Comparison of ENCODE assay signal across 36 cellular contexts in genomic region chr2:28497206-28497605, GRCh38.
"Had no signal": no experiment of that assay in that cellular context is flagged by ENCODE, and none has a peak within 500 bp of the region (broad histone marks: within the 10 kb centered on the region; RNA-seq: fewer than 3 reads in every experiment).

No MANE protein-coding gene starts in this region.

- H3K27ac ChIP-seq: ascending aorta, WERI-Rb-1 had no signal

- H3K36me3 ChIP-seq: ascending aorta, WERI-Rb-1 had no signal

- H3K9me3 ChIP-seq: ascending aorta had no signal

- H3K4me3 ChIP-seq: ascending aorta had no signal

- H3K36me3 Mint-ChIP-seq: activated CD8-positive, alpha-beta memory T cell treated with anti-CD3 and anti-CD28 coated beads, Interleukin-2, amount 10 ng/mL, durations not matched to agents 7 days and 5 days; activated naive CD4-positive, alpha-beta T cell treated with anti-CD3 and anti-CD28 coated beads, Interleukin-2, amount 50 U/mL, for 24 hours; activated naive CD8-positive, alpha-beta T cell treated with anti-CD3 and anti-CD28 coated beads, Interleukin-2, amount 10 ng/mL, durations not matched to agents 7 days and 5 days; brain; WTC11 had no signal

- H3K4me1 ChIP-seq: ascending aorta had no signal

- H3K27me3 ChIP-seq: ascending aorta had no signal

- H3K4me3 Mint-ChIP-seq: activated CD4-positive, alpha-beta memory T cell treated with anti-CD3 and anti-CD28 coated beads, Interleukin-2, amount 10 ng/mL, durations not matched to agents 7 days and 5 days; activated CD4-positive, alpha-beta T cell treated with anti-CD3 and anti-CD28 coated beads for 36 hours; activated CD4-positive, alpha-beta T cell treated with anti-CD3 and anti-CD28 coated beads, Interleukin-2, amount 10 ng/mL, durations not matched to agents 7 days and 5 days; activated CD8-positive, alpha-beta memory T cell treated with anti-CD3 and anti-CD28 coated beads, Interleukin-2, amount 10 ng/mL, durations not matched to agents 7 days and 5 days; activated CD8-positive, alpha-beta T cell treated with anti-CD3 and anti-CD28 coated beads, Interleukin-2, amount 10 ng/mL, durations not matched to agents 7 days and 5 days; activated naive CD4-positive, alpha-beta T cell treated with anti-CD3 and anti-CD28 coated beads, Interleukin-2, amount 10 ng/mL, durations not matched to agents 7 days and 5 days; activated naive CD4-positive, alpha-beta T cell treated with anti-CD3 and anti-CD28 coated beads, Interleukin-2, amount 50 U/mL, for 24 hours; activated naive CD8-positive, alpha-beta T cell; activated naive CD8-positive, alpha-beta T cell treated with anti-CD3 and anti-CD28 coated beads, Interleukin-2, amount 10 ng/mL, durations not matched to agents 7 days and 5 days; activated naive CD8-positive, alpha-beta T cell treated with anti-CD3 and anti-CD28 coated beads, Interleukin-2, amount 50 U/mL, for 24 hours; activated T-cell treated with anti-CD3 and anti-CD28 coated beads, Interleukin-2, amount 50 U/mL, for 24 hours; brain; T-helper 1 cell treated with Interleukin-12 subunit alpha and Interleukin-12 subunit beta and Interleukin-4 antibody, amounts not matched to agents 30 μg/mL and 1 μg/mL, for 36 hours; T-helper 2 cell treated with Interferon-gamma antibody and Interleukin-4, amounts not matched to agents 5 μg/mL and 100 μg/mL, for 36 hours; WTC11 had no signal

- H3K27ac Mint-ChIP-seq: activated CD4-positive, alpha-beta memory T cell treated with anti-CD3 and anti-CD28 coated beads, Interleukin-2, amount 10 ng/mL, durations not matched to agents 7 days and 5 days; activated CD4-positive, alpha-beta T cell treated with anti-CD3 and anti-CD28 coated beads for 36 hours; activated CD4-positive, alpha-beta T cell treated with anti-CD3 and anti-CD28 coated beads, Interleukin-2, amount 10 ng/mL, durations not matched to agents 7 days and 5 days; activated CD8-positive, alpha-beta memory T cell treated with anti-CD3 and anti-CD28 coated beads, Interleukin-2, amount 10 ng/mL, durations not matched to agents 7 days and 5 days; activated CD8-positive, alpha-beta T cell treated with anti-CD3 and anti-CD28 coated beads, Interleukin-2, amount 10 ng/mL, durations not matched to agents 7 days and 5 days; activated naive CD4-positive, alpha-beta T cell treated with anti-CD3 and anti-CD28 coated beads, Interleukin-2, amount 10 ng/mL, durations not matched to agents 7 days and 5 days; activated naive CD4-positive, alpha-beta T cell treated with anti-CD3 and anti-CD28 coated beads, Interleukin-2, amount 50 U/mL, for 24 hours; activated naive CD8-positive, alpha-beta T cell; activated naive CD8-positive, alpha-beta T cell treated with anti-CD3 and anti-CD28 coated beads, Interleukin-2, amount 10 ng/mL, durations not matched to agents 7 days and 5 days; activated naive CD8-positive, alpha-beta T cell treated with anti-CD3 and anti-CD28 coated beads, Interleukin-2, amount 50 U/mL, for 24 hours; activated T-cell treated with anti-CD3 and anti-CD28 coated beads, Interleukin-2, amount 50 U/mL, for 24 hours; activated T-helper 2 cell treated with anti-CD3 and anti-CD28 coated beads, Interferon-gamma antibody, Interleukin-2, Interleukin-4, amounts not matched to agents 10 μg/mL and 5 μg/mL and 100 μg/mL, durations not matched to agents 14 hours and 24 hours and 36 hours; brain; T-helper 1 cell treated with Interleukin-12 subunit alpha and Interleukin-12 subunit beta and Interleukin-4 antibody, amounts not matched to agents 30 μg/mL and 1 μg/mL, for 36 hours; T-helper 2 cell treated with Interferon-gamma antibody and Interleukin-4, amounts not matched to agents 5 μg/mL and 100 μg/mL, for 36 hours; WTC11 had no signal

- ATAC-seq: activated CD4-positive, alpha-beta T cell treated with anti-CD3 and anti-CD28 coated beads for 36 hours; activated CD4-positive, CD25-positive, alpha-beta regulatory T cell treated with anti-CD3 and anti-CD28 coated beads, Interleukin-2, amount 50 U/mL, for 24 hours; activated CD8-positive, alpha-beta memory T cell treated with anti-CD3 and anti-CD28 coated beads, Interleukin-2, amount 10 ng/mL, durations not matched to agents 7 days and 5 days; activated CD8-positive, alpha-beta T cell treated with anti-CD3 and anti-CD28 coated beads, Interleukin-2, amount 10 ng/mL, durations not matched to agents 7 days and 5 days; activated naive CD8-positive, alpha-beta T cell treated with anti-CD3 and anti-CD28 coated beads, Interleukin-2, amount 50 U/mL, for 24 hours; WTC11 had no signal

- H3K27me3 Mint-ChIP-seq: activated CD4-positive, alpha-beta T cell treated with anti-CD3 and anti-CD28 coated beads for 36 hours; activated naive CD4-positive, alpha-beta T cell treated with anti-CD3 and anti-CD28 coated beads, Interleukin-2, amount 50 U/mL, for 24 hours; activated naive CD8-positive, alpha-beta T cell; activated naive CD8-positive, alpha-beta T cell treated with anti-CD3 and anti-CD28 coated beads, Interleukin-2, amount 50 U/mL, for 24 hours; activated T-cell treated with anti-CD3 and anti-CD28 coated beads, Interleukin-2, amount 50 U/mL, for 24 hours had no signal

- H3K4me1 Mint-ChIP-seq: activated CD4-positive, alpha-beta memory T cell treated with anti-CD3 and anti-CD28 coated beads, Interleukin-2, amount 10 ng/mL, durations not matched to agents 7 days and 5 days; activated CD4-positive, alpha-beta T cell treated with anti-CD3 and anti-CD28 coated beads for 36 hours; activated CD4-positive, alpha-beta T cell treated with anti-CD3 and anti-CD28 coated beads, Interleukin-2, amount 10 ng/mL, durations not matched to agents 7 days and 5 days; activated CD8-positive, alpha-beta memory T cell treated with anti-CD3 and anti-CD28 coated beads, Interleukin-2, amount 10 ng/mL, durations not matched to agents 7 days and 5 days; activated naive CD4-positive, alpha-beta T cell treated with anti-CD3 and anti-CD28 coated beads, Interleukin-2, amount 10 ng/mL, durations not matched to agents 7 days and 5 days; activated naive CD4-positive, alpha-beta T cell treated with anti-CD3 and anti-CD28 coated beads, Interleukin-2, amount 50 U/mL, for 24 hours; activated naive CD8-positive, alpha-beta T cell treated with anti-CD3 and anti-CD28 coated beads, Interleukin-2, amount 10 ng/mL, durations not matched to agents 7 days and 5 days; activated naive CD8-positive, alpha-beta T cell treated with anti-CD3 and anti-CD28 coated beads, Interleukin-2, amount 50 U/mL, for 24 hours; brain; WTC11 had no signal

- H3K9me3 Mint-ChIP-seq: activated CD4-positive, alpha-beta memory T cell treated with anti-CD3 and anti-CD28 coated beads, Interleukin-2, amount 10 ng/mL, durations not matched to agents 7 days and 5 days; activated naive CD4-positive, alpha-beta T cell treated with anti-CD3 and anti-CD28 coated beads, Interleukin-2, amount 10 ng/mL, durations not matched to agents 7 days and 5 days; activated naive CD4-positive, alpha-beta T cell treated with anti-CD3 and anti-CD28 coated beads, Interleukin-2, amount 50 U/mL, for 24 hours; activated naive CD8-positive, alpha-beta T cell treated with anti-CD3 and anti-CD28 coated beads, Interleukin-2, amount 10 ng/mL, durations not matched to agents 7 days and 5 days; activated naive CD8-positive, alpha-beta T cell treated with anti-CD3 and anti-CD28 coated beads, Interleukin-2, amount 50 U/mL, for 24 hours; activated T-cell treated with anti-CD3 and anti-CD28 coated beads, Interleukin-2, amount 50 U/mL, for 24 hours; activated T-helper 2 cell treated with anti-CD3 and anti-CD28 coated beads, Interferon-gamma antibody, Interleukin-2, Interleukin-4, amounts not matched to agents 10 μg/mL and 5 μg/mL and 100 μg/mL, durations not matched to agents 14 hours and 24 hours and 36 hours; brain; T-helper 1 cell treated with Interleukin-12 subunit alpha and Interleukin-12 subunit beta and Interleukin-4 antibody, amounts not matched to agents 30 μg/mL and 1 μg/mL, for 36 hours; T-helper 2 cell treated with Interferon-gamma antibody and Interleukin-4, amounts not matched to agents 5 μg/mL and 100 μg/mL, for 36 hours; WTC11 had no signal

- DNase-seq: activated CD4-positive, alpha-beta memory T cell treated with anti-CD3 and anti-CD28 coated beads, Interleukin-2, amount 10 ng/mL, durations not matched to agents 7 days and 5 days; activated CD4-positive, alpha-beta T cell treated with anti-CD3 and anti-CD28 coated beads for 1 hour; activated CD4-positive, alpha-beta T cell treated with anti-CD3 and anti-CD28 coated beads for 36 hours; activated CD4-positive, alpha-beta T cell treated with anti-CD3 and anti-CD28 coated beads for 48 hours; activated CD4-positive, alpha-beta T cell treated with anti-CD3 and anti-CD28 coated beads, Interleukin-2, amount 10 ng/mL, durations not matched to agents 7 days and 5 days; activated CD4-positive, alpha-beta T cell treated with anti-CD3 and anti-CD28 coated beads, Interleukin-2, amount 50 U/mL, for 48 hours; activated CD4-positive, CD25-positive, alpha-beta regulatory T cell; activated CD8-positive, alpha-beta memory T cell treated with anti-CD3 and anti-CD28 coated beads for 24 hours; activated CD8-positive, alpha-beta memory T cell treated with anti-CD3 and anti-CD28 coated beads, Interleukin-2, amount 10 ng/mL, durations not matched to agents 7 days and 5 days; activated CD8-positive, alpha-beta memory T cell treated with anti-CD3 and anti-CD28 coated beads, Interleukin-2, amount 50 U/mL, for 48 hours; activated CD8-positive, alpha-beta T cell treated with anti-CD3 and anti-CD28 coated beads, Interleukin-2, amount 10 ng/mL, durations not matched to agents 7 days and 5 days; activated effector memory CD4-positive, alpha-beta T cell treated with Interleukin-2 at 50 U/mL for 16 hours; activated gamma-delta T cell; activated naive CD4-positive, alpha-beta T cell treated with anti-CD3 and anti-CD28 coated beads, Interleukin-2, amount 10 ng/mL, durations not matched to agents 7 days and 5 days; activated naive CD4-positive, alpha-beta T cell treated with Interleukin-2 at 50 U/mL for 16 hours; activated naive CD8-positive, alpha-beta T cell treated with anti-CD3 and anti-CD28 coated beads, Interleukin-2, amount 10 ng/mL, durations not matched to agents 7 days and 5 days; activated naive CD8-positive, alpha-beta T cell treated with anti-CD3 and anti-CD28 coated beads, Interleukin-2, amount 50 U/mL, for 24 hours; activated T-cell treated with anti-CD3 and anti-CD28 coated beads, Interleukin-2, amount 50 U/mL, for 24 hours; activated T-cell treated with anti-CD3 and anti-CD28 coated beads, Interleukin-2, amount 50 U/mL, for 48 hours; amygdala; anterior cingulate cortex; central memory CD4-positive, alpha-beta T cell; SW 1271; T-helper 1 cell; T-helper 2 cell; T-helper 9 cell; WERI-Rb-1 had no signal
